8 cellular contexts compared by ENCODE assay signal in genomic region chr1:28926629-28927441, GRCh38. TPM values are rescaled to one million over a fixed set of nuclear protein-coding genes. Genes with fewer than 3 reads are reported as not detected.
DNase-seq lines count a peak whose midpoint lies in the region; ATAC-seq lines count a peak whose summit lies in the region.

No MANE protein-coding gene starts in this region.

- H3K9ac ChIP-seq in adipocyte (ENCODE audit: low read length): no peak overlapping the region

- ATAC-seq in GM18520 (IDR thresholded peaks at IDR 0.05; ENCODE audit: unreplicated experiment) (peak; percentile 90), HG02973 (IDR thresholded peaks at IDR 0.05; ENCODE audit: unreplicated experiment) (peak; percentile 93)
- peak; percentile 93 for ATAC-seq in naive thymus-derived CD4-positive, alpha-beta T cell

- H3K36me3 Mint-ChIP-seq in CD4-positive, alpha-beta memory T cell: peaks cover 2 to 3% of the 10 kb centered on the region in 2 donors
- peaks cover 0 to 13% (median 0%) of the 10 kb centered on the region in 5 donors for H3K36me3 Mint-ChIP-seq in naive thymus-derived CD4-positive, alpha-beta T cell

- peak overlapping the region; percentile 56 to 84 (median 76) for H3K4me3 Mint-ChIP-seq in CD4-positive, alpha-beta memory T cell
- peak overlapping the region; percentile 54 to 91 (median 76) for H3K4me3 Mint-ChIP-seq in naive thymus-derived CD4-positive, alpha-beta T cell

- peaks cover 4% of the 10 kb centered on the region for H3K36me3 ChIP-seq in CD4-positive, alpha-beta memory T cell (ENCODE audit: insufficient read depth, low read length)
- H3K36me3 ChIP-seq in adipocyte (ENCODE audit: control insufficient read depth, insufficient read depth, low read length, severe bottlenecking): no peaks in the 10 kb centered on the region
- no peaks in the 10 kb centered on the region for H3K36me3 ChIP-seq in naive thymus-derived CD4-positive, alpha-beta T cell (ENCODE audit: control insufficient read depth in 2 of 3, insufficient read depth in 3 of 3, low read length in 3 of 3)
- no peaks in the 10 kb centered on the region for H3K36me3 ChIP-seq in HAP-1 (replicated peaks)

- intact Hi-C loops in CD4-positive, alpha-beta memory T cell (cut with micrococcal nuclease): loop anchor here (1.0 to 5.0 kb wide), 3 partner anchors 13 to 45 kb away; partner anchors contain the start of gene EPB41
- intact Hi-C loops in naive thymus-derived CD4-positive, alpha-beta T cell (cut with micrococcal nuclease): loop anchor here (1.0 to 5.0 kb wide), 7 partner anchors 12 to 255 kb away; partner anchors contain the start of genes SRSF4 (in 1 of the 2) and YTHDF2 (in 1 of the 2)

- H3K27ac ChIP-seq in CD4-positive, alpha-beta memory T cell (ENCODE audit: low read depth, low read length): peak overlapping the region; percentile 67
- H3K27ac ChIP-seq in naive thymus-derived CD4-positive, alpha-beta T cell (ENCODE audit: low read depth, low read length): peak overlapping the region; percentile 69

- no peaks in the 10 kb centered on the region for H3K27me3 Mint-ChIP-seq in CD4-positive, alpha-beta memory T cell
- H3K27me3 Mint-ChIP-seq in naive thymus-derived CD4-positive, alpha-beta T cell: no peaks in the 10 kb centered on the region

- DNase-seq in CD4-positive, alpha-beta memory T cell: peak; percentile 77 to 85 (median 82)
- DNase-seq in NCI-H69 (lab: John Stamatoyannopoulos, UW) (peak; percentile 70), adipocyte (ENCODE audit: low read depth) (no peak), EL (no peak), HAP-1 (ENCODE audit: low spot score in 2 of 2) (no peak)
- DNase-seq in naive thymus-derived CD4-positive, alpha-beta T cell: peak in 7 of 9 donors; percentile 61 to 85 (median 80)

- POLR2A ChIA-PET in CD4-positive, alpha-beta memory T cell (lab: Charles Lee; ENCODE audit: partially characterized antibody): interaction anchor here (0.7 to 6.6 kb wide), 21 partner anchors 9 to 667 kb away, joined by 3 to 101 read pairs (median 4); partner anchors contain the start of genes EPB41, GMEB1, MED18 and RNU11
- POLR2A ChIA-PET in naive thymus-derived CD4-positive, alpha-beta T cell (lab: Charles Lee): interaction anchor here (0.6 to 4.1 kb wide), 14 partner anchors 8 to 1817 kb away, joined by 3 to 49 read pairs (median 3); partner anchors contain the start of genes EPB41 and TAF12

- H3K9me3 ChIP-seq in CD4-positive, alpha-beta memory T cell (ENCODE audit: control insufficient read depth in 1 of 2, low read length in 2 of 2): no peaks in the 10 kb centered on the region
- H3K9me3 ChIP-seq in adipocyte (ENCODE audit: control insufficient read depth, low read length) (no peaks in the 10 kb centered on the region), HAP-1 (no peaks in the 10 kb centered on the region)
- H3K9me3 ChIP-seq in naive thymus-derived CD4-positive, alpha-beta T cell (ENCODE audit: control insufficient read depth in 2 of 3, low read length in 3 of 3): no peaks in the 10 kb centered on the region

- CTCF ChIA-PET in CD4-positive, alpha-beta memory T cell (lab: Charles Lee; ENCODE audit: partially characterized antibody): interaction anchor here (1.3 to 2.6 kb wide), 5 partner anchors 9 to 50 kb away, joined by 4 to 14 read pairs (median 5); partner anchors contain the start of gene EPB41
- CTCF ChIA-PET in naive thymus-derived CD4-positive, alpha-beta T cell (lab: Charles Lee): interaction anchor here (1.0 to 2.3 kb wide), 3 partner anchors 9 to 42 kb away, joined by 6 to 8 read pairs (median 8); partner anchors contain the start of gene EPB41

- H3K27me3 ChIP-seq in CD4-positive, alpha-beta memory T cell (ENCODE audit: insufficient read depth, low read length): no peaks in the 10 kb centered on the region
- H3K27me3 ChIP-seq in adipocyte (replicated peaks; ENCODE audit: control insufficient read depth, insufficient read depth, low read length): no peaks in the 10 kb centered on the region
- no peaks in the 10 kb centered on the region for H3K27me3 ChIP-seq in naive thymus-derived CD4-positive, alpha-beta T cell (ENCODE audit: control insufficient read depth in 2 of 2, insufficient read depth in 2 of 2, low read length in 2 of 2)
- H3K27me3 ChIP-seq in HAP-1 (ENCODE audit: low read depth): no peaks in the 10 kb centered on the region

- H3K4me1 Mint-ChIP-seq in CD4-positive, alpha-beta memory T cell: peaks cover 39 to 72% (median 55%) of the 10 kb centered on the region in 4 donors
- peaks cover 46 to 85% (median 55%) of the 10 kb centered on the region in 7 donors for H3K4me1 Mint-ChIP-seq in naive thymus-derived CD4-positive, alpha-beta T cell

- H3K4me1 ChIP-seq in CD4-positive, alpha-beta memory T cell (ENCODE audit: insufficient read depth, low read length): peaks cover 94% of the 10 kb centered on the region
- H3K4me1 ChIP-seq in adipocyte (ENCODE audit: control insufficient read depth, insufficient read depth, low read length): peaks cover 27% of the 10 kb centered on the region
- peaks cover 54 to 55% of the 10 kb centered on the region in 2 donors for H3K4me1 ChIP-seq in naive thymus-derived CD4-positive, alpha-beta T cell (ENCODE audit: control insufficient read depth in 2 of 2, insufficient read depth in 2 of 2, low read length in 2 of 2)
- peaks cover 23% of the 10 kb centered on the region for H3K4me1 ChIP-seq in HAP-1

- in situ Hi-C loops in HAP-1 (cut with MboI; ENCODE audit: low sequenced_read_pairs): no loop called here

- peak overlapping the region; percentile 0 to 21 for H3K4me3 ChIP-seq in CD4-positive, alpha-beta memory T cell (ENCODE audit: low read length in 2 of 2)
- H3K4me3 ChIP-seq in adipocyte (ENCODE audit: low read length) (peak overlapping the region; percentile 32), HAP-1 (no peak overlapping the region)
- H3K4me3 ChIP-seq in naive thymus-derived CD4-positive, alpha-beta T cell (ENCODE audit: low read length): peak overlapping the region; percentile 24

- H3K27ac Mint-ChIP-seq in CD4-positive, alpha-beta memory T cell: peak overlapping the region; percentile 72 to 97 (median 85)
- peak overlapping the region; percentile 65 to 98 (median 91) for H3K27ac Mint-ChIP-seq in naive thymus-derived CD4-positive, alpha-beta T cell

- H3K9me3 Mint-ChIP-seq in CD4-positive, alpha-beta memory T cell: no peaks in the 10 kb centered on the region
- no peaks in the 10 kb centered on the region for H3K9me3 Mint-ChIP-seq in naive thymus-derived CD4-positive, alpha-beta T cell

RNA-seq across cellular contexts. Expression of gene EPB41, which starts 12.5 kb away (rescaled TPM):
- total RNA-seq in CD4-positive, alpha-beta memory T cell: 100 to 1,000 TPM; 320 to 321 TPM
- 100 to 1,000 TPM in 1 of 2 donors, 10 to 100 TPM in 1; 56.1 to 106 TPM for polyA plus RNA-seq in CD4-positive, alpha-beta memory T cell
- total RNA-seq in naive thymus-derived CD4-positive, alpha-beta T cell: 100 to 1,000 TPM; 150 to 325 (median 175) TPM
- 100 to 1,000 TPM; 115 to 134 TPM for polyA plus RNA-seq in naive thymus-derived CD4-positive, alpha-beta T cell

Comparison
In these comparisons a context has a peak if more than half of its experiments do, and no peak if none do; other contexts are left out.
1. DNase-seq: peak in CD4-positive, alpha-beta memory T cell (5 of 5), NCI-H69 (single experiment) and naive thymus-derived CD4-positive, alpha-beta T cell (7 of 9); none in adipocyte (single experiment), EL (single experiment) and HAP-1 (0 of 2).
2. Peak in every context shown above with its lines, with median percentiles within 50 percentile points of each other: ATAC-seq.